ENCODE assay signal across 11 cellular contexts in genomic region chr10:110335314-110336064, GRCh38. TPM values are rescaled to one million over a fixed set of nuclear protein-coding genes. Genes with fewer than 3 reads are reported as not detected.
DNase-seq lines count a peak whose midpoint lies in the region; ATAC-seq lines count a peak whose summit lies in the region.
"Had no signal": no experiment of that assay in that cellular context is flagged by ENCODE, and none has a peak within 500 bp of the region (broad histone marks: within the 10 kb centered on the region; RNA-seq: fewer than 3 reads in every experiment).

No MANE protein-coding gene starts in this region.

- peak overlapping the region; percentile 44 for H3K27ac ChIP-seq in epithelial cell of prostate
- H3K27ac ChIP-seq: prostate gland had no signal

- DNase-seq in activated CD4-positive, alpha-beta T cell treated with anti-CD3 and anti-CD28 coated beads, Interleukin-2, amount 10 ng/mL, durations not matched to agents 7 days and 5 days: no peak
- DNase-seq in activated CD4-positive, alpha-beta T cell treated with anti-CD3 and anti-CD28 coated beads, Interleukin-2, amount 50 U/mL, for 48 hours: no peak
- DNase-seq in SKM-1 (lab: John Stamatoyannopoulos, UW; ENCODE audit: unreplicated experiment) (peak; percentile 64), epithelial cell of prostate (ENCODE audit: low read depth, low spot score) (no peak), anterior cingulate cortex (lab: John Stamatoyannopoulos, UW) (no peak)
- no peak for DNase-seq in activated naive CD4-positive, alpha-beta T cell treated with anti-CD3 and anti-CD28 coated beads, Interleukin-2, amount 50 U/mL, for 16 hours
- DNase-seq: activated naive CD4-positive, alpha-beta T cell; NCI-H526 had no signal

- no peaks in the 10 kb centered on the region for H3K36me3 ChIP-seq in skeletal muscle satellite cell (ENCODE audit: insufficient read depth, low read length)
- H3K36me3 ChIP-seq: prostate gland had no signal

- H3K9me3 Mint-ChIP-seq in activated CD4-positive, alpha-beta T cell treated with anti-CD3 and anti-CD28 coated beads, Interleukin-2, amount 10 ng/mL, durations not matched to agents 7 days and 5 days: peaks cover 15% of the 10 kb centered on the region

- peak overlapping the region; percentile 26 for H3K4me3 ChIP-seq in skeletal muscle satellite cell (ENCODE audit: low read length)
- H3K4me3 ChIP-seq: prostate gland had no signal

- H3K4me3 Mint-ChIP-seq in activated CD4-positive, alpha-beta T cell treated with anti-CD3 and anti-CD28 coated beads, Interleukin-2, amount 10 ng/mL, durations not matched to agents 7 days and 5 days: no peak overlapping the region

- peaks cover 27% of the 10 kb centered on the region for H3K4me1 ChIP-seq in skeletal muscle satellite cell (ENCODE audit: control insufficient read depth, insufficient read depth, low read length)
- H3K4me1 ChIP-seq: prostate gland had no signal

- no peaks in the 10 kb centered on the region for H3K27me3 ChIP-seq in skeletal muscle satellite cell (ENCODE audit: control insufficient read depth, insufficient read depth, low read length)

- H3K27me3 Mint-ChIP-seq in activated CD4-positive, alpha-beta T cell treated with anti-CD3 and anti-CD28 coated beads, Interleukin-2, amount 10 ng/mL, durations not matched to agents 7 days and 5 days: no peaks in the 10 kb centered on the region

- peaks cover 29% of the 10 kb centered on the region for H3K4me1 Mint-ChIP-seq in activated CD4-positive, alpha-beta T cell treated with anti-CD3 and anti-CD28 coated beads, Interleukin-2, amount 10 ng/mL, durations not matched to agents 7 days and 5 days

- H3K27ac Mint-ChIP-seq in activated CD4-positive, alpha-beta T cell treated with anti-CD3 and anti-CD28 coated beads, Interleukin-2, amount 10 ng/mL, durations not matched to agents 7 days and 5 days: peak overlapping the region; percentile 71

- CTCF ChIA-PET in activated CD4-positive, alpha-beta T cell treated with anti-CD3 and anti-CD28 coated beads, Interleukin-2, amount 10 ng/mL, durations not matched to agents 7 days and 5 days (lab: Charles Lee): interaction anchor here (0.9 to 3.6 kb wide), 6 partner anchors 10 to 211 kb away, joined by 3 to 31 read pairs (median 4); no protein-coding TSS in a partner anchor

- peak overlapping the region; percentile 54 for H3K9ac ChIP-seq in skeletal muscle satellite cell (ENCODE audit: low read depth, low read length)

- no peak for ATAC-seq in GM18909 (IDR thresholded peaks at IDR 0.05; ENCODE audit: poor library complexity, unreplicated experiment)

- H3K9me3 ChIP-seq in skeletal muscle satellite cell (replicated peaks; ENCODE audit: low read length): peaks cover 5% of the 10 kb centered on the region
- H3K9me3 ChIP-seq: prostate gland had no signal

- peaks cover 12% of the 10 kb centered on the region for H3K36me3 Mint-ChIP-seq in activated CD4-positive, alpha-beta T cell treated with anti-CD3 and anti-CD28 coated beads, Interleukin-2, amount 10 ng/mL, durations not matched to agents 7 days and 5 days (ENCODE audit: low read depth)

- H3K4me2 ChIP-seq in skeletal muscle satellite cell (ENCODE audit: low read length): peak overlapping the region; percentile 69

- POLR2A ChIA-PET in activated CD4-positive, alpha-beta T cell treated with anti-CD3 and anti-CD28 coated beads, Interleukin-2, amount 10 ng/mL, durations not matched to agents 7 days and 5 days (lab: Charles Lee): no interaction called here

RNA-seq across cellular contexts. Expression of gene SMNDC1, which starts 30.8 kb away (rescaled TPM):
- total RNA-seq in activated CD4-positive, alpha-beta T cell treated with anti-CD3 and anti-CD28 coated beads, Interleukin-2, amount 10 ng/mL, durations not matched to agents 7 days and 5 days: 10 to 100 TPM; 36.3 to 44.2 TPM
- 5.2 and 8.9 TPM in 2 replicates for total RNA-seq in skeletal muscle satellite cell (2012; rRNA removed)
